In the genomic region with DNA sequence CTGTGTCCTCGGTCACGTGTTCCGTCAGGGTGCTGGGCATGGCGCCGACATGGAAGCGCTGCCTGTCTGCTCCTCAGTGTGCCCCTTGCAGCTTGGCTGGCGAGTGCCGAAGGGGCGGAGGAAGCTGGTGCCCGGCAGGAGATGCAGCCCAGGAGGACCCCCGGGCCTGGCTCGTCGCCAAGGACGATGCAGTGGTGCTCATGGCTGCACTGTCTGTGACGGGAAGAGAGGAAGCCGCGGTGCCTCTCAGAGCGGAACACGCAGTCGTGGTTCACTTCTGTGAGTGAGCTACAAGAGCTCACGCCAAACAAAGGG, we compare ENCODE assay signal across 1 cellular context.
TF ChIP-seq lines count a peak whose summit lies in the region.

No MANE protein-coding gene starts in this region.

TF ChIP-seq in H1, 55 proteins besides CTCF, POLR2A, EP300 and RAD21:
- TF ChIP-seq SP2 (IDR thresholded peaks at IDR 0.05; ENCODE audit: low read length) (no peak), RNF2 (IDR thresholded peaks at IDR 0.05; ENCODE audit: borderline replicate concordance, low read depth, low read length, missing control alignments, poor library complexity, severe bottlenecking) (no peak), KDM1A (IDR thresholded peaks at IDR 0.05; ENCODE audit: borderline replicate concordance, low read length) (no peak), SIN3A (conservative IDR thresholded peaks at IDR 0.05 in 1 of 2, IDR thresholded peaks at IDR 0.05 in 1 of 2; ENCODE audit: low read depth in 1 of 2, low read length in 2 of 2) (no peak), TEAD4 (IDR thresholded peaks at IDR 0.05; ENCODE audit: low read depth, low read length) (no peak), GABPA (IDR thresholded peaks at IDR 0.05; ENCODE audit: borderline replicate concordance, insufficient read depth, low read length) (no peak), SUZ12 (IDR thresholded peaks at IDR 0.05; ENCODE audit: low read length) (no peak), JUN (IDR thresholded peaks at IDR 0.05; ENCODE audit: low read depth, low read length) (no peak), GTF2F1 (IDR thresholded peaks at IDR 0.05; ENCODE audit: borderline replicate concordance, low read depth, low read length) (no peak), FOSL1 (IDR thresholded peaks at IDR 0.05; ENCODE audit: insufficient read depth, low read depth, low read length) (no peak)
- TF ChIP-seq, protein P1, sequence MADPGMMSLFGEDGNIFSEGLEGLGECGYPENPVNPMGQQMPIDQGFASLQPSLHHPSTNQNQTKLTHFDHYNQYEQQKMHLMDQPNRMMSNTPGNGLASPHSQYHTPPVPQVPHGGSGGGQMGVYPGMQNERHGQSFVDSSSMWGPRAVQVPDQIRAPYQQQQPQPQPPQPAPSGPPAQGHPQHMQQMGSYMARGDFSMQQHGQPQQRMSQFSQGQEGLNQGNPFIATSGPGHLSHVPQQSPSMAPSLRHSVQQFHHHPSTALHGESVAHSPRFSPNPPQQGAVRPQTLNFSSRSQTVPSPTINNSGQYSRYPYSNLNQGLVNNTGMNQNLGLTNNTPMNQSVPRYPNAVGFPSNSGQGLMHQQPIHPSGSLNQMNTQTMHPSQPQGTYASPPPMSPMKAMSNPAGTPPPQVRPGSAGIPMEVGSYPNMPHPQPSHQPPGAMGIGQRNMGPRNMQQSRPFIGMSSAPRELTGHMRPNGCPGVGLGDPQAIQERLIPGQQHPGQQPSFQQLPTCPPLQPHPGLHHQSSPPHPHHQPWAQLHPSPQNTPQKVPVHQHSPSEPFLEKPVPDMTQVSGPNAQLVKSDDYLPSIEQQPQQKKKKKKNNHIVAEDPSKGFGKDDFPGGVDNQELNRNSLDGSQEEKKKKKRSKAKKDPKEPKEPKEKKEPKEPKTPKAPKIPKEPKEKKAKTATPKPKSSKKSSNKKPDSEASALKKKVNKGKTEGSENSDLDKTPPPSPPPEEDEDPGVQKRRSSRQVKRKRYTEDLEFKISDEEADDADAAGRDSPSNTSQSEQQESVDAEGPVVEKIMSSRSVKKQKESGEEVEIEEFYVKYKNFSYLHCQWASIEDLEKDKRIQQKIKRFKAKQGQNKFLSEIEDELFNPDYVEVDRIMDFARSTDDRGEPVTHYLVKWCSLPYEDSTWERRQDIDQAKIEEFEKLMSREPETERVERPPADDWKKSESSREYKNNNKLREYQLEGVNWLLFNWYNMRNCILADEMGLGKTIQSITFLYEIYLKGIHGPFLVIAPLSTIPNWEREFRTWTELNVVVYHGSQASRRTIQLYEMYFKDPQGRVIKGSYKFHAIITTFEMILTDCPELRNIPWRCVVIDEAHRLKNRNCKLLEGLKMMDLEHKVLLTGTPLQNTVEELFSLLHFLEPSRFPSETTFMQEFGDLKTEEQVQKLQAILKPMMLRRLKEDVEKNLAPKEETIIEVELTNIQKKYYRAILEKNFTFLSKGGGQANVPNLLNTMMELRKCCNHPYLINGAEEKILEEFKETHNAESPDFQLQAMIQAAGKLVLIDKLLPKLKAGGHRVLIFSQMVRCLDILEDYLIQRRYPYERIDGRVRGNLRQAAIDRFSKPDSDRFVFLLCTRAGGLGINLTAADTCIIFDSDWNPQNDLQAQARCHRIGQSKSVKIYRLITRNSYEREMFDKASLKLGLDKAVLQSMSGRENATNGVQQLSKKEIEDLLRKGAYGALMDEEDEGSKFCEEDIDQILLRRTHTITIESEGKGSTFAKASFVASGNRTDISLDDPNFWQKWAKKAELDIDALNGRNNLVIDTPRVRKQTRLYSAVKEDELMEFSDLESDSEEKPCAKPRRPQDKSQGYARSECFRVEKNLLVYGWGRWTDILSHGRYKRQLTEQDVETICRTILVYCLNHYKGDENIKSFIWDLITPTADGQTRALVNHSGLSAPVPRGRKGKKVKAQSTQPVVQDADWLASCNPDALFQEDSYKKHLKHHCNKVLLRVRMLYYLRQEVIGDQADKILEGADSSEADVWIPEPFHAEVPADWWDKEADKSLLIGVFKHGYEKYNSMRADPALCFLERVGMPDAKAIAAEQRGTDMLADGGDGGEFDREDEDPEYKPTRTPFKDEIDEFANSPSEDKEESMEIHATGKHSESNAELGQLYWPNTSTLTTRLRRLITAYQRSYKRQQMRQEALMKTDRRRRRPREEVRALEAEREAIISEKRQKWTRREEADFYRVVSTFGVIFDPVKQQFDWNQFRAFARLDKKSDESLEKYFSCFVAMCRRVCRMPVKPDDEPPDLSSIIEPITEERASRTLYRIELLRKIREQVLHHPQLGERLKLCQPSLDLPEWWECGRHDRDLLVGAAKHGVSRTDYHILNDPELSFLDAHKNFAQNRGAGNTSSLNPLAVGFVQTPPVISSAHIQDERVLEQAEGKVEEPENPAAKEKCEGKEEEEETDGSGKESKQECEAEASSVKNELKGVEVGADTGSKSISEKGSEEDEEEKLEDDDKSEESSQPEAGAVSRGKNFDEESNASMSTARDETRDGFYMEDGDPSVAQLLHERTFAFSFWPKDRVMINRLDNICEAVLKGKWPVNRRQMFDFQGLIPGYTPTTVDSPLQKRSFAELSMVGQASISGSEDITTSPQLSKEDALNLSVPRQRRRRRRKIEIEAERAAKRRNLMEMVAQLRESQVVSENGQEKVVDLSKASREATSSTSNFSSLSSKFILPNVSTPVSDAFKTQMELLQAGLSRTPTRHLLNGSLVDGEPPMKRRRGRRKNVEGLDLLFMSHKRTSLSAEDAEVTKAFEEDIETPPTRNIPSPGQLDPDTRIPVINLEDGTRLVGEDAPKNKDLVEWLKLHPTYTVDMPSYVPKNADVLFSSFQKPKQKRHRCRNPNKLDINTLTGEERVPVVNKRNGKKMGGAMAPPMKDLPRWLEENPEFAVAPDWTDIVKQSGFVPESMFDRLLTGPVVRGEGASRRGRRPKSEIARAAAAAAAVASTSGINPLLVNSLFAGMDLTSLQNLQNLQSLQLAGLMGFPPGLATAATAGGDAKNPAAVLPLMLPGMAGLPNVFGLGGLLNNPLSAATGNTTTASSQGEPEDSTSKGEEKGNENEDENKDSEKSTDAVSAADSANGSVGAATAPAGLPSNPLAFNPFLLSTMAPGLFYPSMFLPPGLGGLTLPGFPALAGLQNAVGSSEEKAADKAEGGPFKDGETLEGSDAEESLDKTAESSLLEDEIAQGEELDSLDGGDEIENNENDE (IDR thresholded peaks at IDR 0.05; ENCODE audit: insufficient replicate concordance, low read length) = no peak
- TF ChIP-seq, protein P2, sequence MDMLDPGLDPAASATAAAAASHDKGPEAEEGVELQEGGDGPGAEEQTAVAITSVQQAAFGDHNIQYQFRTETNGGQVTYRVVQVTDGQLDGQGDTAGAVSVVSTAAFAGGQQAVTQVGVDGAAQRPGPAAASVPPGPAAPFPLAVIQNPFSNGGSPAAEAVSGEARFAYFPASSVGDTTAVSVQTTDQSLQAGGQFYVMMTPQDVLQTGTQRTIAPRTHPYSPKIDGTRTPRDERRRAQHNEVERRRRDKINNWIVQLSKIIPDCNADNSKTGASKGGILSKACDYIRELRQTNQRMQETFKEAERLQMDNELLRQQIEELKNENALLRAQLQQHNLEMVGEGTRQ (IDR thresholded peaks at IDR 0.05; ENCODE audit: low read length) = no peak
